1 cellular context compared by ENCODE assay signal in the genomic region with DNA sequence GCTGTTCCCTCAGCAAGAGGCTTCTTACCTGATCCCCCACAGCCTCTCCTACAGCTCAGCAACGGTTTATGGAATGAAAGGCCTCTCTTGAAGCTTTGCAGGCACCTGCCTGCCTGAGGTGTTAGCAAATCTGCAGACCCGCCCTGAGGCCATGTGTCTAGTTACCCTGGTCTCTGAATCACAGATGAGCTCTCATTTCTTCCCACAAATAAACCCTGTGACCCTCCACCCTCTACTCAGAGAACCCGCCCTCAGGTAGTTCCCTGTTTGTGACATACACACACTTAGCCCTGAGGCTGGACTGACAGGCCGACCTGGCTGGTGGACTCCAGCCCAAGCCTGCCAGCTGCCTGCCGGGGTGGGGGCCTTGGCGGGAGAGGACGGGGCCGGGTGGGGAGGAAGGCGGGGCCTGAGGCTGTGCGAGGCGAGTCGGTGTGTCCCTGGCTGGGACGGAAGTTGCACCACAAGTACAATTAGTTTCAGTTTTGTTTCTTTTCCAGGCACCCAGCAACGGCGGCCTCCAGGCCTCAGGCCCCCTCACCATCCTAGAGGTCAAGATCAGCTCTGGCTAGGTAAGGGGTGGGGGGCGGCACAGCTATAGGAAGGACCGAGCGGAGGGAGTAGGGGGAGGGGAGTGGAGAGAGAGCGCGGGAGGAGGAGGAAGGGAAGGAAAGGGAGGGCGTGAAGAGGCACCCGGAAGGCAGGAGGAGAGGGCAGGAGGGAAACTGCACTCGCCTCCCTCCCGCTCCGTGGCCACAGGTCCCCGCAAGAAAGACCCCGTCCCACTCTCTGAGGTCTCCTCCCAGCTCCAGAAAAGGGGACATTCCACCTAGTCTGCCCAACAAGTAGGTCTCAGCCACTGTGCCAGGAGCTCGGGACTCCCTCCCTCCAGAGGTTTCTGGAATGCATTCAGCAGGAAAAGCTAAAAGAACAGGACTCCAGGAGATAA.
TF ChIP-seq lines count a peak whose summit lies in the region.

Gene TRIM56 (plus strand): TSS at position 482 of the 949 bp plus-strand sequence. CDS start 1,832 bp downstream, outside the sequence.

TF ChIP-seq in K562, 482 proteins besides CTCF, POLR2A, EP300 and RAD21 (continued from another document):
- TF ChIP-seq, protein P1, sequence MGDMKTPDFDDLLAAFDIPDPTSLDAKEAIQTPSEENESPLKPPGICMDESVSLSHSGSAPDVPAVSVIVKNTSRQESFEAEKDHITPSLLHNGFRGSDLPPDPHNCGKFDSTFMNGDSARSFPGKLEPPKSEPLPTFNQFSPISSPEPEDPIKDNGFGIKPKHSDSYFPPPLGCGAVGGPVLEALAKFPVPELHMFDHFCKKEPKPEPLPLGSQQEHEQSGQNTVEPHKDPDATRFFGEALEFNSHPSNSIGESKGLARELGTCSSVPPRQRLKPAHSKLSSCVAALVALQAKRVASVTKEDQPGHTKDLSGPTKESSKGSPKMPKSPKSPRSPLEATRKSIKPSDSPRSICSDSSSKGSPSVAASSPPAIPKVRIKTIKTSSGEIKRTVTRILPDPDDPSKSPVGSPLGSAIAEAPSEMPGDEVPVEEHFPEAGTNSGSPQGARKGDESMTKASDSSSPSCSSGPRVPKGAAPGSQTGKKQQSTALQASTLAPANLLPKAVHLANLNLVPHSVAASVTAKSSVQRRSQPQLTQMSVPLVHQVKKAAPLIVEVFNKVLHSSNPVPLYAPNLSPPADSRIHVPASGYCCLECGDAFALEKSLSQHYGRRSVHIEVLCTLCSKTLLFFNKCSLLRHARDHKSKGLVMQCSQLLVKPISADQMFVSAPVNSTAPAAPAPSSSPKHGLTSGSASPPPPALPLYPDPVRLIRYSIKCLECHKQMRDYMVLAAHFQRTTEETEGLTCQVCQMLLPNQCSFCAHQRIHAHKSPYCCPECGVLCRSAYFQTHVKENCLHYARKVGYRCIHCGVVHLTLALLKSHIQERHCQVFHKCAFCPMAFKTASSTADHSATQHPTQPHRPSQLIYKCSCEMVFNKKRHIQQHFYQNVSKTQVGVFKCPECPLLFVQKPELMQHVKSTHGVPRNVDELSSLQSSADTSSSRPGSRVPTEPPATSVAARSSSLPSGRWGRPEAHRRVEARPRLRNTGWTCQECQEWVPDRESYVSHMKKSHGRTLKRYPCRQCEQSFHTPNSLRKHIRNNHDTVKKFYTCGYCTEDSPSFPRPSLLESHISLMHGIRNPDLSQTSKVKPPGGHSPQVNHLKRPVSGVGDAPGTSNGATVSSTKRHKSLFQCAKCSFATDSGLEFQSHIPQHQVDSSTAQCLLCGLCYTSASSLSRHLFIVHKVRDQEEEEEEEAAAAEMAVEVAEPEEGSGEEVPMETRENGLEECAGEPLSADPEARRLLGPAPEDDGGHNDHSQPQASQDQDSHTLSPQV (IDR thresholded peaks at IDR 0.05) = peak; percentile 58
- TF ChIP-seq CHD1 (IDR thresholded peaks at IDR 0.05; ENCODE audit: low read length) = no peak
- no peak for TF ChIP-seq DMBX1 (CRISPR knock-in tag; IDR thresholded peaks at IDR 0.05; ENCODE audit: borderline replicate concordance)
- TF ChIP-seq ZC3H11A (IDR thresholded peaks at IDR 0.05; ENCODE audit: low read depth, low read length) = no peak
- TF ChIP-seq KDM4B (IDR thresholded peaks at IDR 0.05; ENCODE audit: borderline replicate concordance in 2 of 2, low read depth in 1 of 2) = 0 out of 4 replicates have a peak, but pooled peaks of 1 of the 2 experiments have one; percentile 24
- TF ChIP-seq, protein P2, sequence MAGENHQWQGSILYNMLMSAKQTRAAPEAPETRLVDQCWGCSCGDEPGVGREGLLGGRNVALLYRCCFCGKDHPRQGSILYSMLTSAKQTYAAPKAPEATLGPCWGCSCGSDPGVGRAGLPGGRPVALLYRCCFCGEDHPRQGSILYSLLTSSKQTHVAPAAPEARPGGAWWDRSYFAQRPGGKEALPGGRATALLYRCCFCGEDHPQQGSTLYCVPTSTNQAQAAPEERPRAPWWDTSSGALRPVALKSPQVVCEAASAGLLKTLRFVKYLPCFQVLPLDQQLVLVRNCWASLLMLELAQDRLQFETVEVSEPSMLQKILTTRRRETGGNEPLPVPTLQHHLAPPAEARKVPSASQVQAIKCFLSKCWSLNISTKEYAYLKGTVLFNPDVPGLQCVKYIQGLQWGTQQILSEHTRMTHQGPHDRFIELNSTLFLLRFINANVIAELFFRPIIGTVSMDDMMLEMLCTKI (IDR thresholded peaks at IDR 0.05; ENCODE audit: partially characterized antibody) = no peak
- no peak for TF ChIP-seq SREBF1 (IDR thresholded peaks at IDR 0.05; ENCODE audit: borderline replicate concordance, low read depth, low read length)
- TF ChIP-seq SPI1 (IDR thresholded peaks at IDR 0.05; ENCODE audit: borderline replicate concordance, low read depth, low read length) = no peak
- no peak for TF ChIP-seq PYGO2 (tag; IDR thresholded peaks at IDR 0.05)
- TF ChIP-seq PCBP2 (IDR thresholded peaks at IDR 0.05; ENCODE audit: low read depth, low read length, poor library complexity, severe bottlenecking) = no peak
- no peak for TF ChIP-seq ZNF143 (CRISPR knock-in tag; IDR thresholded peaks at IDR 0.05)
- TF ChIP-seq MTA2 (IDR thresholded peaks at IDR 0.05; ENCODE audit: low read depth) = no peak
- TF ChIP-seq MCM2 (IDR thresholded peaks at IDR 0.05; ENCODE audit: low read depth) = no peak
- no peak for TF ChIP-seq PCBP1 (IDR thresholded peaks at IDR 0.05; ENCODE audit: low read depth, low read length, poor library complexity, severe bottlenecking)
- TF ChIP-seq HNRNPL (IDR thresholded peaks at IDR 0.05; ENCODE audit: low read depth, low read length) = no peak
- peak; percentile 68 for TF ChIP-seq NCOA1 (IDR thresholded peaks at IDR 0.05; ENCODE audit: low read depth)
- TF ChIP-seq ARNT (IDR thresholded peaks at IDR 0.05) = 0 out of 4 replicates have a peak, but pooled peaks of 1 of the 2 experiments have one; percentile 55
- TF ChIP-seq, protein P3, sequence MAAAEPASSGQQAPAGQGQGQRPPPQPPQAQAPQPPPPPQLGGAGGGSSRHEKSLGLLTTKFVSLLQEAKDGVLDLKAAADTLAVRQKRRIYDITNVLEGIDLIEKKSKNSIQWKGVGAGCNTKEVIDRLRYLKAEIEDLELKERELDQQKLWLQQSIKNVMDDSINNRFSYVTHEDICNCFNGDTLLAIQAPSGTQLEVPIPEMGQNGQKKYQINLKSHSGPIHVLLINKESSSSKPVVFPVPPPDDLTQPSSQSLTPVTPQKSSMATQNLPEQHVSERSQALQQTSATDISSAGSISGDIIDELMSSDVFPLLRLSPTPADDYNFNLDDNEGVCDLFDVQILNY (CRISPR knock-in tag; IDR thresholded peaks at IDR 0.05) = no peak
- TF ChIP-seq JUN (IDR thresholded peaks at IDR 0.05; ENCODE audit: borderline replicate concordance, low read depth, low read length) = no peak
- TF ChIP-seq JUN (CRISPR knock-in tag; IDR thresholded peaks at IDR 0.05; ENCODE audit: borderline replicate concordance) = no peak
- TF ChIP-seq, protein P4, sequence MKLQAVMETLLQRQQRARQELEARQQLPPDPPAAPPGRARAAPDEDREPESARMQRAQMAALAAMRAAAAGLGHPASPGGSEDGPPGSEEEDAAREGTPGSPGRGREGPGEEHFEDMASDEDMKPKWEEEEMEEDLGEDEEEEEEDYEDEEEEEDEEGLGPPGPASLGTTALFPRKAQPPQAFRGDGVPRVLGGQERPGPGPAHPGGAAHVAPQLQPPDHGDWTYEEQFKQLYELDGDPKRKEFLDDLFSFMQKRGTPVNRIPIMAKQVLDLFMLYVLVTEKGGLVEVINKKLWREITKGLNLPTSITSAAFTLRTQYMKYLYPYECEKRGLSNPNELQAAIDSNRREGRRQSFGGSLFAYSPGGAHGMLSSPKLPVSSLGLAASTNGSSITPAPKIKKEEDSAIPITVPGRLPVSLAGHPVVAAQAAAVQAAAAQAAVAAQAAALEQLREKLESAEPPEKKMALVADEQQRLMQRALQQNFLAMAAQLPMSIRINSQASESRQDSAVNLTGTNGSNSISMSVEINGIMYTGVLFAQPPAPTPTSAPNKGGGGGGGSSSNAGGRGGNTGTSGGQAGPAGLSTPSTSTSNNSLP (IDR thresholded peaks at IDR 0.05; ENCODE audit: borderline replicate concordance, low read depth, low read length) = no peak
- no peak; the same call in 1 of the 2 replicates for TF ChIP-seq PTBP1 (IDR thresholded peaks at IDR 0.05; ENCODE audit: low read depth, low read length)
- no peak for TF ChIP-seq BDP1 (IDR thresholded peaks at IDR 0.05; ENCODE audit: insufficient read depth, insufficient read length)
- peak; percentile 59 for TF ChIP-seq CHD2 (IDR thresholded peaks at IDR 0.05; ENCODE audit: low read depth, low read length)
- TF ChIP-seq ZBTB17 (CRISPR knock-in tag; IDR thresholded peaks at IDR 0.05) = no peak; the same call in none of the 2 replicates
- TF ChIP-seq, protein P5, sequence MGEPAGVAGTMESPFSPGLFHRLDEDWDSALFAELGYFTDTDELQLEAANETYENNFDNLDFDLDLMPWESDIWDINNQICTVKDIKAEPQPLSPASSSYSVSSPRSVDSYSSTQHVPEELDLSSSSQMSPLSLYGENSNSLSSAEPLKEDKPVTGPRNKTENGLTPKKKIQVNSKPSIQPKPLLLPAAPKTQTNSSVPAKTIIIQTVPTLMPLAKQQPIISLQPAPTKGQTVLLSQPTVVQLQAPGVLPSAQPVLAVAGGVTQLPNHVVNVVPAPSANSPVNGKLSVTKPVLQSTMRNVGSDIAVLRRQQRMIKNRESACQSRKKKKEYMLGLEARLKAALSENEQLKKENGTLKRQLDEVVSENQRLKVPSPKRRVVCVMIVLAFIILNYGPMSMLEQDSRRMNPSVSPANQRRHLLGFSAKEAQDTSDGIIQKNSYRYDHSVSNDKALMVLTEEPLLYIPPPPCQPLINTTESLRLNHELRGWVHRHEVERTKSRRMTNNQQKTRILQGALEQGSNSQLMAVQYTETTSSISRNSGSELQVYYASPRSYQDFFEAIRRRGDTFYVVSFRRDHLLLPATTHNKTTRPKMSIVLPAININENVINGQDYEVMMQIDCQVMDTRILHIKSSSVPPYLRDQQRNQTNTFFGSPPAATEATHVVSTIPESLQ (CRISPR knock-in tag; IDR thresholded peaks at IDR 0.05) = no peak
- TF ChIP-seq PTRF (tag; IDR thresholded peaks at IDR 0.05) = no peak
- TF ChIP-seq HSF4 (CRISPR knock-in tag; IDR thresholded peaks at IDR 0.05; ENCODE audit: borderline replicate concordance) = no peak
- TF ChIP-seq NFXL1 (CRISPR knock-in tag; IDR thresholded peaks at IDR 0.05) = no peak
- TF ChIP-seq, protein P6, sequence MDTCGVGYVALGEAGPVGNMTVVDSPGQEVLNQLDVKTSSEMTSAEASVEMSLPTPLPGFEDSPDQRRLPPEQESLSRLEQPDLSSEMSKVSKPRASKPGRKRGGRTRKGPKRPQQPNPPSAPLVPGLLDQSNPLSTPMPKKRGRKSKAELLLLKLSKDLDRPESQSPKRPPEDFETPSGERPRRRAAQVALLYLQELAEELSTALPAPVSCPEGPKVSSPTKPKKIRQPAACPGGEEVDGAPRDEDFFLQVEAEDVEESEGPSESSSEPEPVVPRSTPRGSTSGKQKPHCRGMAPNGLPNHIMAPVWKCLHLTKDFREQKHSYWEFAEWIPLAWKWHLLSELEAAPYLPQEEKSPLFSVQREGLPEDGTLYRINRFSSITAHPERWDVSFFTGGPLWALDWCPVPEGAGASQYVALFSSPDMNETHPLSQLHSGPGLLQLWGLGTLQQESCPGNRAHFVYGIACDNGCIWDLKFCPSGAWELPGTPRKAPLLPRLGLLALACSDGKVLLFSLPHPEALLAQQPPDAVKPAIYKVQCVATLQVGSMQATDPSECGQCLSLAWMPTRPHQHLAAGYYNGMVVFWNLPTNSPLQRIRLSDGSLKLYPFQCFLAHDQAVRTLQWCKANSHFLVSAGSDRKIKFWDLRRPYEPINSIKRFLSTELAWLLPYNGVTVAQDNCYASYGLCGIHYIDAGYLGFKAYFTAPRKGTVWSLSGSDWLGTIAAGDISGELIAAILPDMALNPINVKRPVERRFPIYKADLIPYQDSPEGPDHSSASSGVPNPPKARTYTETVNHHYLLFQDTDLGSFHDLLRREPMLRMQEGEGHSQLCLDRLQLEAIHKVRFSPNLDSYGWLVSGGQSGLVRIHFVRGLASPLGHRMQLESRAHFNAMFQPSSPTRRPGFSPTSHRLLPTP (IDR thresholded peaks at IDR 0.05; ENCODE audit: borderline replicate concordance, extremely low read depth, insufficient read length) = no peak
- peak; percentile 74 for TF ChIP-seq PHF8 (IDR thresholded peaks at IDR 0.05; ENCODE audit: borderline replicate concordance, low read length)
